In genomic region chr3:48268381-48268935, GRCh38 we compare ENCODE assay signal across 9 cellular contexts. TPM values are rescaled to one million over a fixed set of nuclear protein-coding genes. Genes with fewer than 3 reads are reported as not detected.
DNase-seq lines count a peak whose midpoint lies in the region; ATAC-seq and TF ChIP-seq lines count a peak whose summit lies in the region.
"Had no signal": no experiment of that assay in that cellular context is flagged by ENCODE, and none has a peak within 500 bp of the region (broad histone marks: within the 10 kb centered on the region; RNA-seq: fewer than 3 reads in every experiment).

No MANE protein-coding gene starts in this region.

- no peak for TF ChIP-seq CTCF in colonic mucosa (IDR thresholded peaks at IDR 0.05)

- intact Hi-C loops in colonic mucosa (cut with DNase I) = no loop called here

- peaks cover 5% of the 10 kb centered on the region for H3K36me3 ChIP-seq in colonic mucosa

- no peak overlapping the region for H3K4me3 ChIP-seq in colonic mucosa

- H3K27me3 ChIP-seq in colonic mucosa = no peaks in the 10 kb centered on the region

- H3K9me3 ChIP-seq in colonic mucosa = no peaks in the 10 kb centered on the region

- H3K4me1 ChIP-seq in colonic mucosa = no peaks in the 10 kb centered on the region

- TF ChIP-seq POLR2A in erythroblast (IDR thresholded peaks at IDR 0.05; ENCODE audit: low read length) = no peak

- peak overlapping the region; percentile 81 for H3K27ac ChIP-seq in colonic mucosa

- ATAC-seq in GM21717 (IDR thresholded peaks at IDR 0.05; ENCODE audit: unreplicated experiment) = peak; percentile 50
- ATAC-seq in GM21390 (IDR thresholded peaks at IDR 0.05; ENCODE audit: unreplicated experiment) = no peak
- no peak for ATAC-seq in HG02571 (IDR thresholded peaks at IDR 0.05; ENCODE audit: unreplicated experiment)
- ATAC-seq in HG03342 (IDR thresholded peaks at IDR 0.05; ENCODE audit: unreplicated experiment) = no peak

- DNase-seq in activated CD4-positive, CD25-positive, alpha-beta regulatory T cell treated with anti-CD3 and anti-CD28 coated beads, Interleukin-2, amount 50 U/mL, for 72 hours = peak; percentile 70
- DNase-seq in colonic mucosa = peak; percentile 88
- peak; percentile 77 for DNase-seq in stimulated activated CD4-positive, alpha-beta T cell treated with anti-CD3 and anti-CD28 coated beads, Interleukin-12 subunit alpha, Interleukin-12 subunit beta, amount 100 ng/mL, for 4 hours
- DNase-seq in erythroblast (lab: John Stamatoyannopoulos, UW) = no peak

- peak overlapping the region; percentile 47 to 58 for H3K9ac ChIP-seq in colonic mucosa (ENCODE audit: low read depth in 2 of 2, low read length in 2 of 2)

RNA-seq across cellular contexts. Expression of gene ZNF589, which starts 27.6 kb away (rescaled TPM):
- 10 to 100 TPM in 1 of 2 donors, 1 to 10 TPM in 1; 5.2 to 11.2 TPM for total RNA-seq in colonic mucosa

RNA-seq across cellular contexts. Expression of gene NME6, which starts 32.7 kb away (rescaled TPM):
- 10 to 100 TPM; 23.1 to 34.9 TPM for total RNA-seq in colonic mucosa

RNA-seq across cellular contexts. Expression of gene CAMP, which starts 45.2 kb away (rescaled TPM):
- not detected for total RNA-seq in colonic mucosa
- total RNA-seq: temporal lobe had no signal

Comparison
In these comparisons a context has a peak if more than half of its experiments do, and no peak if none do; other contexts are left out.
1. DNase-seq: peak in activated CD4-positive, CD25-positive, alpha-beta regulatory T cell treated with anti-CD3 and anti-CD28 coated beads, Interleukin-2, amount 50 U/mL, for 72 hours (single experiment), colonic mucosa (single experiment) and stimulated activated CD4-positive, alpha-beta T cell treated with anti-CD3 and anti-CD28 coated beads, Interleukin-12 subunit alpha, Interleukin-12 subunit beta, amount 100 ng/mL, for 4 hours (single experiment); none in erythroblast (0 of 2).